Comparison of ENCODE assay signal across 1 cellular context in genomic region chr15:63048986-63049665, GRCh38.
TF ChIP-seq lines count a peak whose summit lies in the region.

No MANE protein-coding gene starts in this region.

TF ChIP-seq in WTC11, 78 proteins besides CTCF, POLR2A, EP300 and RAD21 (continued from another document):
- TF ChIP-seq ATF3 (CRISPR knock-in tag; conservative IDR thresholded peaks at IDR 0.05), result no peak
- TF ChIP-seq PREB (CRISPR knock-in tag; IDR thresholded peaks at IDR 0.05; ENCODE audit: borderline replicate concordance), result no peak
- no peak for TF ChIP-seq ZNF121 (CRISPR knock-in tag; IDR thresholded peaks at IDR 0.05)
- no peak for TF ChIP-seq ATF6 (CRISPR knock-in tag; IDR thresholded peaks at IDR 0.05)
- TF ChIP-seq E2F5 (CRISPR knock-in tag; IDR thresholded peaks at IDR 0.05), result no peak
- TF ChIP-seq TEAD1 (CRISPR knock-in tag; IDR thresholded peaks at IDR 0.05), result 0 out of 2 replicates have a peak, but pooled peaks have one; percentile 3
- no peak for TF ChIP-seq ERG (CRISPR knock-in tag; IDR thresholded peaks at IDR 0.05)
- no peak for TF ChIP-seq KAT7 (CRISPR knock-in tag; IDR thresholded peaks at IDR 0.05; ENCODE audit: borderline replicate concordance)
- no peak; the same call in 1 of the 2 replicates for TF ChIP-seq ZBTB21 (CRISPR knock-in tag; IDR thresholded peaks at IDR 0.05; ENCODE audit: borderline replicate concordance)
- TF ChIP-seq ZNF317 (CRISPR knock-in tag; IDR thresholded peaks at IDR 0.05; ENCODE audit: borderline replicate concordance, low read depth), result no peak
- no peak for TF ChIP-seq JAZF1 (CRISPR knock-in tag; IDR thresholded peaks at IDR 0.05)
- no peak for TF ChIP-seq FOXP1 (CRISPR knock-in tag; IDR thresholded peaks at IDR 0.05; ENCODE audit: borderline replicate concordance)
- no peak for TF ChIP-seq NR1H2 (CRISPR knock-in tag; IDR thresholded peaks at IDR 0.05)
- no peak for TF ChIP-seq MYBL2 (CRISPR knock-in tag; IDR thresholded peaks at IDR 0.05)
- no peak for TF ChIP-seq NFE2L1 (CRISPR knock-in tag; IDR thresholded peaks at IDR 0.05)
- TF ChIP-seq ZNF423 (CRISPR knock-in tag; IDR thresholded peaks at IDR 0.05), result no peak
- TF ChIP-seq USF2 (CRISPR knock-in tag; IDR thresholded peaks at IDR 0.05), result no peak
- TF ChIP-seq ZBTB43 (CRISPR knock-in tag; IDR thresholded peaks at IDR 0.05), result no peak
- TF ChIP-seq TCF7 (CRISPR knock-in tag; IDR thresholded peaks at IDR 0.05; ENCODE audit: low read depth), result no peak
- 0 out of 2 replicates have a peak, but pooled peaks have one; percentile 36 for TF ChIP-seq PRRX2 (CRISPR knock-in tag; IDR thresholded peaks at IDR 0.05)
- no peak for TF ChIP-seq HMGA2 (CRISPR knock-in tag; IDR thresholded peaks at IDR 0.05)
- peak; percentile 9; the same call in 1 of the 2 replicates for TF ChIP-seq MAX (CRISPR knock-in tag; IDR thresholded peaks at IDR 0.05)
- TF ChIP-seq CBFB (CRISPR knock-in tag; IDR thresholded peaks at IDR 0.05; ENCODE audit: low read depth), result no peak
- TF ChIP-seq ZMAT4 (CRISPR knock-in tag; IDR thresholded peaks at IDR 0.05), result peak; percentile 68; the same call in 1 of the 2 replicates
- no peak for TF ChIP-seq NR2C2 (CRISPR knock-in tag; IDR thresholded peaks at IDR 0.05)
- no peak for TF ChIP-seq ZNF281 (CRISPR knock-in tag; IDR thresholded peaks at IDR 0.05)
- no peak for TF ChIP-seq ETV6 (CRISPR knock-in tag; IDR thresholded peaks at IDR 0.05)
- TF ChIP-seq FOXJ3 (CRISPR knock-in tag; IDR thresholded peaks at IDR 0.05; ENCODE audit: borderline replicate concordance), result no peak
- TF ChIP-seq JUN (CRISPR knock-in tag; IDR thresholded peaks at IDR 0.05), result no peak
- no peak for TF ChIP-seq SMAD4 (CRISPR knock-in tag; IDR thresholded peaks at IDR 0.05)
- TF ChIP-seq ZNF396 (CRISPR knock-in tag; IDR thresholded peaks at IDR 0.05; ENCODE audit: borderline replicate concordance), result no peak
